In the genomic region with DNA sequence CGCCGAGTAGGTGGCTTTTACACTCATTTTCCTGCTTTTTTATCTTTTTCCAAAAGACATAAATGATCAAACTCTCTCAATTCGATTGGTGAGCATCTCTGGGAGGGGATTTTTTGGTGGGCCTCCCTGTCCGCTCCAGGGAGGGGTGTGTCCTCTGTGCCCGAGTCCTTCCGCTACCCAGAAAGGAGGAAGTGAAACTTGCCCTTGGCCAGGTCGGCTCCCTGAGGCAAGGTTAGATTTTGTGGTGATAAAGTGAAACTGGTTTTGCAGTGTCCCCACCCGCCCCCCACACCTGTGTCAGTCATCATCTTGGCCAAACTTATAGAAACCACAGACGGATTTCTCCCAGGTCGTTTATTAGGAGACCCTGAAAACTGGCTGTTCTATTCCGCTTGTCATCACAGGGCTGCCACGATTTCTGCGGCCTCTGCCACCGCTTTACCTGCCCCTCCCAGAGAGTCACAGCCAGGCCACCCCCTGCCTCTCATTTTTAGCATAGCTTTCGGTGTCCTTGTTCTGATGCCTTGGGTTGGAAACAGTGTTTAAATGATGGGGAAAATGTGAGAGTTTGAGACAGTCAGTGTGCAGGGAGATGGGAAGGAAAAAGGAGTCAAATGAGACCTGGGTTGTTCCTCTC, we compare ENCODE assay signal across 11 cellular contexts.
DNase-seq lines count a peak whose midpoint lies in the region; ATAC-seq and TF ChIP-seq lines count a peak whose summit lies in the region.
"Had no signal": no experiment of that assay in that cellular context is flagged by ENCODE, and none has a peak within 500 bp of the region (broad histone marks: within the 10 kb centered on the region; RNA-seq: fewer than 3 reads in every experiment).

No MANE protein-coding gene starts in this region.

- no peak for TF ChIP-seq CTCF in omental fat pad (IDR thresholded peaks at IDR 0.05)

- H3K36me3 Mint-ChIP-seq in activated CD4-positive, alpha-beta T cell treated with anti-CD3 and anti-CD28 coated beads, Interleukin-2, amount 10 ng/mL, durations not matched to agents 7 days and 5 days (ENCODE audit: low read depth): no peaks in the 10 kb centered on the region
- no peaks in the 10 kb centered on the region for H3K36me3 Mint-ChIP-seq in activated CD4-positive, alpha-beta memory T cell treated with anti-CD3 and anti-CD28 coated beads, Interleukin-2, amount 10 ng/mL, durations not matched to agents 7 days and 5 days (ENCODE audit: low read depth)
- peaks cover 31 to 36% of the 10 kb centered on the region in 2 donors for H3K36me3 Mint-ChIP-seq in stimulated activated naive B cell treated with anti-CD40 and anti-IgM and Interleukin-4, amounts not matched to agents 10 μg/mL and 1 μg/mL and 100 μg/mL, for 72 hours

- no peak overlapping the region for H3K27ac Mint-ChIP-seq in activated CD4-positive, alpha-beta T cell treated with anti-CD3 and anti-CD28 coated beads, Interleukin-2, amount 10 ng/mL, durations not matched to agents 7 days and 5 days
- H3K27ac Mint-ChIP-seq in activated CD4-positive, alpha-beta memory T cell treated with anti-CD3 and anti-CD28 coated beads, Interleukin-2, amount 10 ng/mL, durations not matched to agents 7 days and 5 days: no peak overlapping the region
- H3K27ac Mint-ChIP-seq in stimulated activated naive B cell treated with anti-CD40 and anti-IgM and Interleukin-4, amounts not matched to agents 10 μg/mL and 1 μg/mL and 100 μg/mL, for 72 hours: peak overlapping the region; percentile 87

- H3K4me3 Mint-ChIP-seq in activated CD4-positive, alpha-beta T cell treated with anti-CD3 and anti-CD28 coated beads, Interleukin-2, amount 10 ng/mL, durations not matched to agents 7 days and 5 days: peak overlapping the region; percentile 23
- no peak overlapping the region for H3K4me3 Mint-ChIP-seq in activated CD4-positive, alpha-beta memory T cell treated with anti-CD3 and anti-CD28 coated beads, Interleukin-2, amount 10 ng/mL, durations not matched to agents 7 days and 5 days
- peak overlapping the region; percentile 67 to 72 for H3K4me3 Mint-ChIP-seq in stimulated activated naive B cell treated with anti-CD40 and anti-IgM and Interleukin-4, amounts not matched to agents 10 μg/mL and 1 μg/mL and 100 μg/mL, for 72 hours

- DNase-seq in activated CD4-positive, alpha-beta T cell treated with anti-CD3 and anti-CD28 coated beads, Interleukin-2, amount 10 ng/mL, durations not matched to agents 7 days and 5 days: no peak
- DNase-seq in activated CD4-positive, alpha-beta T cell treated with anti-CD3 and anti-CD28 coated beads, Interleukin-2, amount 50 U/mL, for 48 hours: no peak
- peak; percentile 20 for DNase-seq in activated CD4-positive, alpha-beta memory T cell treated with anti-CD3 and anti-CD28 coated beads, Interleukin-2, amount 10 ng/mL, durations not matched to agents 7 days and 5 days
- peak; percentile 72 for DNase-seq in stimulated activated naive B cell treated with anti-CD40 and anti-IgM and Interleukin-4, amounts not matched to agents 10 μg/mL and 1 μg/mL and 100 μg/mL, for 72 hours
- no peak for DNase-seq in medulla oblongata (ENCODE audit: extremely low spot score)
- no peak for DNase-seq in EL
- no peak for DNase-seq in omental fat pad (ENCODE audit: low spot score)
- DNase-seq: gastrocnemius medialis, NCI-H1105 treated with DMSO at 0.1 percent for 48 hours, thyroid gland had no signal

- ATAC-seq in HG03175 (IDR thresholded peaks at IDR 0.05; ENCODE audit: unreplicated experiment): peak; percentile 71
- peak; percentile 78 to 80 for ATAC-seq in stimulated activated naive B cell treated with anti-CD40 and anti-IgM and Interleukin-4, amounts not matched to agents 10 μg/mL and 1 μg/mL and 100 μg/mL, for 72 hours (replicated peaks)
- no peak for ATAC-seq in omental fat pad (ENCODE audit: low FRiP score)
- ATAC-seq: gastrocnemius medialis had no signal

- CTCF ChIA-PET in activated CD4-positive, alpha-beta T cell treated with anti-CD3 and anti-CD28 coated beads, Interleukin-2, amount 10 ng/mL, durations not matched to agents 7 days and 5 days (lab: Charles Lee): interaction anchor here (1.3 kb wide), 1 partner anchor 10 kb away, joined by 3 read pairs; no protein-coding TSS in a partner anchor
- CTCF ChIA-PET in activated CD4-positive, alpha-beta memory T cell treated with anti-CD3 and anti-CD28 coated beads, Interleukin-2, amount 10 ng/mL, durations not matched to agents 7 days and 5 days (lab: Charles Lee): no interaction called here

- POLR2A ChIA-PET in activated CD4-positive, alpha-beta T cell treated with anti-CD3 and anti-CD28 coated beads, Interleukin-2, amount 10 ng/mL, durations not matched to agents 7 days and 5 days (lab: Charles Lee): no interaction called here
- POLR2A ChIA-PET in activated CD4-positive, alpha-beta memory T cell treated with anti-CD3 and anti-CD28 coated beads, Interleukin-2, amount 10 ng/mL, durations not matched to agents 7 days and 5 days (lab: Charles Lee): no interaction called here

- H3K9me3 Mint-ChIP-seq in activated CD4-positive, alpha-beta T cell treated with anti-CD3 and anti-CD28 coated beads, Interleukin-2, amount 10 ng/mL, durations not matched to agents 7 days and 5 days: no peaks in the 10 kb centered on the region
- no peaks in the 10 kb centered on the region for H3K9me3 Mint-ChIP-seq in activated CD4-positive, alpha-beta memory T cell treated with anti-CD3 and anti-CD28 coated beads, Interleukin-2, amount 10 ng/mL, durations not matched to agents 7 days and 5 days
- no peaks in the 10 kb centered on the region for H3K9me3 Mint-ChIP-seq in stimulated activated naive B cell treated with anti-CD40 and anti-IgM and Interleukin-4, amounts not matched to agents 10 μg/mL and 1 μg/mL and 100 μg/mL, for 72 hours

- H3K4me1 Mint-ChIP-seq in activated CD4-positive, alpha-beta T cell treated with anti-CD3 and anti-CD28 coated beads, Interleukin-2, amount 10 ng/mL, durations not matched to agents 7 days and 5 days: peaks cover 19% of the 10 kb centered on the region
- peaks cover 20% of the 10 kb centered on the region for H3K4me1 Mint-ChIP-seq in activated CD4-positive, alpha-beta memory T cell treated with anti-CD3 and anti-CD28 coated beads, Interleukin-2, amount 10 ng/mL, durations not matched to agents 7 days and 5 days
- peaks cover 45 to 63% of the 10 kb centered on the region in 2 donors for H3K4me1 Mint-ChIP-seq in stimulated activated naive B cell treated with anti-CD40 and anti-IgM and Interleukin-4, amounts not matched to agents 10 μg/mL and 1 μg/mL and 100 μg/mL, for 72 hours

- peaks cover 3% of the 10 kb centered on the region for H3K27me3 Mint-ChIP-seq in activated CD4-positive, alpha-beta T cell treated with anti-CD3 and anti-CD28 coated beads, Interleukin-2, amount 10 ng/mL, durations not matched to agents 7 days and 5 days
- H3K27me3 Mint-ChIP-seq in activated CD4-positive, alpha-beta memory T cell treated with anti-CD3 and anti-CD28 coated beads, Interleukin-2, amount 10 ng/mL, durations not matched to agents 7 days and 5 days: peaks cover 11% of the 10 kb centered on the region
- no peaks in the 10 kb centered on the region for H3K27me3 Mint-ChIP-seq in stimulated activated naive B cell treated with anti-CD40 and anti-IgM and Interleukin-4, amounts not matched to agents 10 μg/mL and 1 μg/mL and 100 μg/mL, for 72 hours

Comparison
In these comparisons a context has a peak if more than half of its experiments do, and no peak if none do; other contexts are left out.
1. DNase-seq: peak in activated CD4-positive, alpha-beta memory T cell treated with anti-CD3 and anti-CD28 coated beads, Interleukin-2, amount 10 ng/mL, durations not matched to agents 7 days and 5 days (single experiment) and stimulated activated naive B cell treated with anti-CD40 and anti-IgM and Interleukin-4, amounts not matched to agents 10 μg/mL and 1 μg/mL and 100 μg/mL, for 72 hours (single experiment); none in activated CD4-positive, alpha-beta T cell treated with anti-CD3 and anti-CD28 coated beads, Interleukin-2, amount 10 ng/mL, durations not matched to agents 7 days and 5 days (single experiment), activated CD4-positive, alpha-beta T cell treated with anti-CD3 and anti-CD28 coated beads, Interleukin-2, amount 50 U/mL, for 48 hours (0 of 2), medulla oblongata (single experiment), EL (single experiment) and omental fat pad (single experiment).